ENCODE assay signal across 1 cellular context in the genomic region with DNA sequence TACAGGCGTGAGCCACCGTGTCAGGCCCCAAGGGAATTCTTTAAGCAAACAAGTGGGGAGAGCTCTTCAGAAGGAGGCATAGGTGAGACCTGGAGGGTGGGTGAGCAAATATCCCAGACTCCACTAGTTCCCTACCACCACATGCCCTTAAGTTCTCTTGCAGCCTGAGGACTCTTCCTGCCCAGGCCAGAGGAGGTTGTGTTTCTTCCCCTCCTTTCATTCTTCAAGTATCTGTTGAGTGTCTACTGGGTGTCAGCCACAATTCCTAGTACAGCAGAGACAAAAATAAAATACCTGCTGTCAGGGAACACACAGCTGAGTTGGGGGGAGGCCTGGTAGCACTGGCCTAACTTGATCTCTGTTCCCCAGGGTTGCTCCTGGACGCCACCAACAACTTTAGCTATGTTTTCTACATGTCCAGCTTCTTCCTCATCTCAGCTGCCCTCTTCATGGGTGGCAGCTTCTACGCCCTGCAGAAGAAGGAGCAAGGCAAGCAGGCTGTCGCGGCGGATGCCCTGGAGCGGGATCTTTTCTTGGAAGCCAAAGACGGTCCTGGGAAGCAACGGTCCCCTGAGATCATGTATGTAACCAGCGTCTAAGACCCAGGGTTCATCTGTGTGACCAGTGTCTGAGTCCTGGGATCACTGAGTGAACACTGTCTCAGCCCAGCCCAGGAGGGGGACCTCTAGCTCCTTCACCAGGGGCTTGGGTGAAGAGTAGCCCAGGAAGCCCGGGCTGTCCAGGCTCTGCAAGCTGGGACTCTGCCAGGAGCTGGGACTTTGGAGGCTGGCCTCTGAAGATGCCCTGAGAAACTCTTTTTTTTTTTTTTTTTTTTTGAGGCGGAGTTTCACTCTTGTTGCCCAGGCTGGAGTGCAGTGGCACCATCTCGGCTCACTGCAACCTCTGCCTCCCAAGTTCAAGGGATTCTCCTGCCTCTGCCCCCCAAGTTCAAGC.
TF ChIP-seq lines count a peak whose summit lies in the region.

No MANE protein-coding gene starts in this region.

TF ChIP-seq in HepG2, 621 proteins besides CTCF, POLR2A, EP300 and RAD21:
- no peak for TF ChIP-seq ZMYM3 (CRISPR knock-in tag; IDR thresholded peaks at IDR 0.05)
- no peak for TF ChIP-seq ZNF569 (CRISPR knock-in tag; IDR thresholded peaks at IDR 0.05; ENCODE audit: borderline replicate concordance)
- TF ChIP-seq RBM39 (IDR thresholded peaks at IDR 0.05; ENCODE audit: low read depth, low read length, poor library complexity, severe bottlenecking): no peak
- TF ChIP-seq, protein P1, sequence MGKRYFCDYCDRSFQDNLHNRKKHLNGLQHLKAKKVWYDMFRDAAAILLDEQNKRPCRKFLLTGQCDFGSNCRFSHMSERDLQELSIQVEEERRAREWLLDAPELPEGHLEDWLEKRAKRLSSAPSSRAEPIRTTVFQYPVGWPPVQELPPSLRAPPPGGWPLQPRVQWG (CRISPR knock-in tag; IDR thresholded peaks at IDR 0.05; ENCODE audit: borderline replicate concordance, low read depth): no peak
- no peak for TF ChIP-seq SALL1 (CRISPR knock-in tag; IDR thresholded peaks at IDR 0.05)
- no peak for TF ChIP-seq ZEB1 (IDR thresholded peaks at IDR 0.05; ENCODE audit: insufficient replicate concordance, low read depth)
- TF ChIP-seq ZNF619 (CRISPR knock-in tag; IDR thresholded peaks at IDR 0.05): no peak
- no peak for TF ChIP-seq ZNF24 (IDR thresholded peaks at IDR 0.05)
- TF ChIP-seq, protein P2, sequence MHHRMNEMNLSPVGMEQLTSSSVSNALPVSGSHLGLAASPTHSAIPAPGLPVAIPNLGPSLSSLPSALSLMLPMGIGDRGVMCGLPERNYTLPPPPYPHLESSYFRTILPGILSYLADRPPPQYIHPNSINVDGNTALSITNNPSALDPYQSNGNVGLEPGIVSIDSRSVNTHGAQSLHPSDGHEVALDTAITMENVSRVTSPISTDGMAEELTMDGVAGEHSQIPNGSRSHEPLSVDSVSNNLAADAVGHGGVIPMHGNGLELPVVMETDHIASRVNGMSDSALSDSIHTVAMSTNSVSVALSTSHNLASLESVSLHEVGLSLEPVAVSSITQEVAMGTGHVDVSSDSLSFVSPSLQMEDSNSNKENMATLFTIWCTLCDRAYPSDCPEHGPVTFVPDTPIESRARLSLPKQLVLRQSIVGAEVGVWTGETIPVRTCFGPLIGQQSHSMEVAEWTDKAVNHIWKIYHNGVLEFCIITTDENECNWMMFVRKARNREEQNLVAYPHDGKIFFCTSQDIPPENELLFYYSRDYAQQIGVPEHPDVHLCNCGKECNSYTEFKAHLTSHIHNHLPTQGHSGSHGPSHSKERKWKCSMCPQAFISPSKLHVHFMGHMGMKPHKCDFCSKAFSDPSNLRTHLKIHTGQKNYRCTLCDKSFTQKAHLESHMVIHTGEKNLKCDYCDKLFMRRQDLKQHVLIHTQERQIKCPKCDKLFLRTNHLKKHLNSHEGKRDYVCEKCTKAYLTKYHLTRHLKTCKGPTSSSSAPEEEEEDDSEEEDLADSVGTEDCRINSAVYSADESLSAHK (CRISPR knock-in tag; IDR thresholded peaks at IDR 0.05; ENCODE audit: borderline replicate concordance): no peak
